Comparison of ENCODE assay signal across 15 cellular contexts in the genomic region with DNA sequence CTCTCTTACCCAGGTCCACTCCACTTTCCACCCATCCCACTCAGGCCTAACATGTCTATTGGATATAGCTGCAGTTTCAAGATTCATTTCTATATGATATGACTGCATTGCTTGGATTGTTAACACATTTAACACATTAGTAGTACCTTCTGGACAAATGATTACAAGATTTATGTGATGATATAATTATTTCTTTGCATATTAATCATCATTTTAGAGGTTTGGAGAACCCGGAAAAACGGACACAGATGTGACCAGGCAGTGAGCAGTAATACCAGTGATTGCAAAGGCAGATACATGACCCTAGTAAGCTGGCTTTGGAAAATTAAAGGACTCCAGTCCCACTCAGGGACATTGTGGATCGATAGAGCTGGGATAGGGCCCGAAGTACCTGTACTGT.
DNase-seq lines count a peak whose midpoint lies in the region; ATAC-seq and TF ChIP-seq lines count a peak whose summit lies in the region.
"Had no signal": no experiment of that assay in that cellular context is flagged by ENCODE, and none has a peak within 500 bp of the region (broad histone marks: within the 10 kb centered on the region; RNA-seq: fewer than 3 reads in every experiment).

No MANE protein-coding gene starts in this region.

- H3K56ac ChIP-seq in IMR-90 (ENCODE audit: extremely low read depth, insufficient read depth, low read length): no peak overlapping the region

- no peaks in the 10 kb centered on the region for H3K4me1 ChIP-seq in mammary epithelial cell (ENCODE audit: insufficient read depth, low read length)
- peaks cover 8% of the 10 kb centered on the region for H3K4me1 ChIP-seq in IMR-90 (ENCODE audit: control insufficient read depth, insufficient read depth, low read length)
- H3K4me1 ChIP-seq: BLaER1, Caco-2, HAP-1 had no signal

- 0 out of 2 replicates have a peak overlapping the region, but pooled peaks have one; percentile 29 for H4K5ac ChIP-seq in IMR-90 (ENCODE audit: low read depth, low read length)

- dilution Hi-C loops in mammary epithelial cell (cut with HindIII; ENCODE audit: low sequenced_read_pairs): no loop called here
- dilution Hi-C loops in IMR-90 (cut with HindIII; ENCODE audit: low sequenced_read_pairs, unreplicated experiment): no loop called here

- H2AK5ac ChIP-seq in IMR-90 (ENCODE audit: low read depth, low read length): no peak overlapping the region; the same call in 1 of the 2 replicates

- no peak overlapping the region for H2AK9ac ChIP-seq in IMR-90 (replicated peaks; ENCODE audit: low read depth, low read length, poor library complexity)

- H3K79me1 ChIP-seq in IMR-90 (ENCODE audit: low read depth in 1 of 2, low read length in 2 of 2): peaks cover 35 to 58% of the 10 kb centered on the region in 2 experiments

- POLR2A ChIA-PET in MCF 10A (lab: Yijun Ruan, JAX) (interaction anchor here (1.0 kb wide), 1 partner anchor 48 kb away, joined by 3 read pairs; no protein-coding TSS in a partner anchor), IMR-90 (lab: Charles Lee; ENCODE audit: unreplicated experiment) (no interaction called here)

- peak overlapping the region; percentile 47; the same call in 1 of the 2 replicates for H4K91ac ChIP-seq in IMR-90 (ENCODE audit: insufficient read depth, low read depth, low read length)

- no TSS peak for BruUV-seq in MCF 10A (replicated peaks; lab: Mats Ljungman, UMichigan)
- BruUV-seq in mammary epithelial cell (replicated peaks; lab: Mats Ljungman, UMichigan): no TSS peak
- no TSS peak for BruUV-seq in IMR-90 (replicated peaks; lab: Mats Ljungman, UMichigan)

- in situ Hi-C loops in mammary epithelial cell (cut with MboI; ENCODE audit: low sequenced_read_pairs in 2 of 2): no loop called here
- in situ Hi-C loops in IMR-90 (cut with MboI; ENCODE audit: low sequenced_read_pairs): no loop called here

- H3K9me3 ChIP-seq in mammary epithelial cell (replicated peaks; ENCODE audit: insufficient read depth, low read length): no peaks in the 10 kb centered on the region
- no peaks in the 10 kb centered on the region for H3K9me3 ChIP-seq in IMR-90 (ENCODE audit: control insufficient read depth, insufficient read depth, low read length)
- H3K9me3 ChIP-seq: BLaER1, Caco-2, HAP-1 had no signal

- ATAC-seq in IMR-90 (ENCODE audit: low read depth) (no peak), GM18907 (IDR thresholded peaks at IDR 0.05; ENCODE audit: unreplicated experiment) (no peak)

- peaks cover 5% of the 10 kb centered on the region for H3K36me3 Mint-ChIP-seq in MCF 10A (ENCODE audit: insufficient read depth, unreplicated experiment)
- H3K36me3 Mint-ChIP-seq: CD8-positive, alpha-beta memory T cell had no signal

- peak overlapping the region; percentile 65; the same call in 1 of the 2 replicates for H2BK20ac ChIP-seq in IMR-90 (ENCODE audit: low read depth, low read length)

- peak overlapping the region; percentile 63 for H3K27ac Mint-ChIP-seq in MCF 10A (ENCODE audit: low read depth, unreplicated experiment)
- H3K27ac Mint-ChIP-seq: CD8-positive, alpha-beta memory T cell had no signal

- intact Hi-C loops in MCF 10A (cut with micrococcal nuclease): no loop called here
- intact Hi-C loops in mammary epithelial cell (cut with micrococcal nuclease): no loop called here
- intact Hi-C loops in IMR-90 (cut with micrococcal nuclease): no loop called here

- TF ChIP-seq POLR2A in IMR-90 (IDR thresholded peaks at IDR 0.05; ENCODE audit: low read depth, low read length): no peak

- H2BK120ac ChIP-seq in IMR-90 (ENCODE audit: low read depth, low read length): peak overlapping the region; percentile 37; the same call in 1 of the 2 replicates

- no peak overlapping the region for H3K4me3 Mint-ChIP-seq in MCF 10A (ENCODE audit: unreplicated experiment)
- H3K4me3 Mint-ChIP-seq: CD8-positive, alpha-beta memory T cell had no signal

- H3K4me1 Mint-ChIP-seq in MCF 10A (ENCODE audit: insufficient read depth, unreplicated experiment): peaks cover 13% of the 10 kb centered on the region
- H3K4me1 Mint-ChIP-seq: CD8-positive, alpha-beta memory T cell had no signal

- H3K23ac ChIP-seq in IMR-90 (ENCODE audit: low read depth, low read length): no peak overlapping the region

- H3K4me3 ChIP-seq in mammary epithelial cell (replicated peaks in 1 of 3; ENCODE audit: insufficient read depth in 1 of 3, low read depth in 2 of 3, low read length in 3 of 3) (no peak overlapping the region), IMR-90 (ENCODE audit: insufficient read depth, low read depth, low read length) (no peak overlapping the region), fibroblast of mammary gland (ENCODE audit: control insufficient read depth, low read depth, low read length) (no peak overlapping the region)
- H3K4me3 ChIP-seq: BLaER1, HAP-1 had no signal

- H3K18ac ChIP-seq in IMR-90 (ENCODE audit: low read depth, low read length): no peak overlapping the region

- H4K8ac ChIP-seq in IMR-90 (ENCODE audit: low read depth in 2 of 2, low read length in 2 of 2): peak overlapping the region in 1 of 2 experiments; percentile 28; a peak in 1 of 4 replicates

- peak overlapping the region; percentile 17 for H2BK5ac ChIP-seq in IMR-90 (ENCODE audit: low read depth, low read length, poor library complexity, severe bottlenecking)

- DNase-seq in MCF 10A (ENCODE audit: unreplicated experiment) (no peak), mammary epithelial cell (no peak), IMR-90 (no peak), fibroblast of mammary gland (ENCODE audit: low read depth) (peak; percentile 54), KG1 (lab: John Stamatoyannopoulos, UW) (no peak), cortex of kidney (lab: John Stamatoyannopoulos, UW) (no peak)
- DNase-seq: AML-193; Caco-2; CD8-positive, alpha-beta memory T cell; DND-41; GDM1 had no signal

- H3K9me3 Mint-ChIP-seq in MCF 10A (ENCODE audit: unreplicated experiment): no peaks in the 10 kb centered on the region

- H3K4ac ChIP-seq in IMR-90 (ENCODE audit: low read depth, low read length): peak overlapping the region; percentile 31; the same call in 1 of the 2 replicates

- H4K20me1 ChIP-seq in mammary epithelial cell (ENCODE audit: insufficient read depth, low read length): no peaks in the 10 kb centered on the region
- H4K20me1 ChIP-seq in IMR-90 (ENCODE audit: insufficient read depth, low read length): no peaks in the 10 kb centered on the region; the same call in 1 of the 2 replicates
- H4K20me1 ChIP-seq: BLaER1 had no signal

- H3K9ac ChIP-seq in mammary epithelial cell (ENCODE audit: insufficient read depth, low read length) (no peak overlapping the region), IMR-90 (ENCODE audit: low read depth, low read length) (no peak overlapping the region)
- H3K9ac ChIP-seq: BLaER1 had no signal

- H3K27ac ChIP-seq in mammary epithelial cell (ENCODE audit: insufficient read depth, low read depth, low read length) (no peak overlapping the region), IMR-90 (ENCODE audit: insufficient read depth, low read length) (no peak overlapping the region)
- H3K27ac ChIP-seq: 22Rv1, BLaER1 had no signal

- WGBS in mammary epithelial cell (ENCODE audit: low coverage, missing lambda C conversion rate): 91% methylated on average over 4 of the region's 4 CpGs
- WGBS in IMR-90 (ENCODE audit: extremely low coverage in 2 of 2, insufficient read length in 1 of 2), 2 experiments: no CpG with 5 or more reads among the region's 4 CpGs

- peak overlapping the region; percentile 37 for H3K14ac ChIP-seq in IMR-90 (replicated peaks; ENCODE audit: low read depth, low read length)

- H3K36me3 ChIP-seq in mammary epithelial cell (ENCODE audit: insufficient read depth, low read length) (no peaks in the 10 kb centered on the region), IMR-90 (ENCODE audit: control insufficient read depth, insufficient read depth, low read length) (no peaks in the 10 kb centered on the region)
- H3K36me3 ChIP-seq: BLaER1, HAP-1 had no signal

- no peak for TF ChIP-seq CTCF in MCF 10A (IDR thresholded peaks at IDR 0.05; ENCODE audit: unreplicated experiment)
- no peak for TF ChIP-seq CTCF in mammary epithelial cell (conservative IDR thresholded peaks at IDR 0.05 in 1 of 2, IDR thresholded peaks at IDR 0.05 in 1 of 2; ENCODE audit: extremely low read depth in 1 of 2, insufficient read depth in 1 of 2, low read depth in 1 of 2, low read length in 2 of 2)
- no peak for TF ChIP-seq CTCF in IMR-90 (conservative IDR thresholded peaks at IDR 0.05; ENCODE audit: low read depth, low read length)
- TF ChIP-seq CTCF in fibroblast of mammary gland (conservative IDR thresholded peaks at IDR 0.05; ENCODE audit: control insufficient read depth, insufficient read depth, low read depth, low read length): no peak

- no peaks in the 10 kb centered on the region for H3K79me2 ChIP-seq in mammary epithelial cell (ENCODE audit: insufficient read depth, low read length)

- H3K27me3 ChIP-seq in mammary epithelial cell (ENCODE audit: insufficient read depth, low read length): no peaks in the 10 kb centered on the region
- no peaks in the 10 kb centered on the region for H3K27me3 ChIP-seq in IMR-90 (ENCODE audit: control insufficient read depth, insufficient read depth, low read length)
- H3K27me3 ChIP-seq: BLaER1 had no signal

- peak overlapping the region; percentile 56; the same call in 1 of the 3 replicates for H2BK15ac ChIP-seq in IMR-90 (ENCODE audit: low read depth, low read length)

- H3K4me2 ChIP-seq in mammary epithelial cell (ENCODE audit: insufficient read depth, low read depth, low read length): no peak overlapping the region
- H3K4me2 ChIP-seq in IMR-90 (ENCODE audit: low read depth, low read length): no peak overlapping the region
- H3K4me2 ChIP-seq: BLaER1 had no signal

- no peaks in the 10 kb centered on the region for H3K27me3 Mint-ChIP-seq in MCF 10A (ENCODE audit: insufficient read depth, unreplicated experiment)
- H3K27me3 Mint-ChIP-seq: CD8-positive, alpha-beta memory T cell had no signal

- CTCF ChIA-PET in MCF 10A (lab: Yijun Ruan, JAX) (interaction anchor here (0.9 to 1.0 kb wide), 2 partner anchors 12 to 110 kb away, joined by 3 to 7 read pairs; no protein-coding TSS in a partner anchor), mammary epithelial cell (lab: Charles Lee; ENCODE audit: low non-redundant PET) (no interaction called here), IMR-90 (lab: Yijun Ruan, JAX) (no interaction called here)

- no peak overlapping the region for H2AFZ ChIP-seq in mammary epithelial cell (ENCODE audit: low read depth, low read length)
- no peak overlapping the region for H2AFZ ChIP-seq in IMR-90 (replicated peaks; ENCODE audit: low read length, poor library complexity)

- TF ChIP-seq RAD21 in IMR-90 (IDR thresholded peaks at IDR 0.05; ENCODE audit: low read length): no peak

- 0 out of 2 replicates have a peak, but pooled peaks cover 5% of the 10 kb centered on the region for H3K9me1 ChIP-seq in IMR-90 (ENCODE audit: insufficient read depth, low read length)
